1 cellular context compared by ENCODE assay signal in genomic region chr2:101658387-101658786, GRCh38.
TF ChIP-seq lines count a peak whose summit lies in the region.

No MANE protein-coding gene starts in this region.

TF ChIP-seq in K562, 482 proteins besides CTCF, POLR2A, EP300 and RAD21 (continued from another document):
- no peak for TF ChIP-seq ATF2 (CRISPR knock-in tag; IDR thresholded peaks at IDR 0.05)
- no peak for TF ChIP-seq SMAD2 (IDR thresholded peaks at IDR 0.05; ENCODE audit: low read depth, low read length)
- no peak for TF ChIP-seq MGA (IDR thresholded peaks at IDR 0.05)
- TF ChIP-seq ZC3H4 (CRISPR knock-in tag; IDR thresholded peaks at IDR 0.05; ENCODE audit: borderline replicate concordance), result no peak
- no peak for TF ChIP-seq MITF (IDR thresholded peaks at IDR 0.05)
- no peak for TF ChIP-seq CHD2 (IDR thresholded peaks at IDR 0.05; ENCODE audit: low read depth, low read length)
- no peak for TF ChIP-seq E2F6 (IDR thresholded peaks at IDR 0.05; ENCODE audit: borderline replicate concordance in 1 of 2, extremely low read depth in 1 of 2, insufficient read depth in 1 of 2, insufficient read length in 1 of 2, low read depth in 1 of 2, low read length in 1 of 2, poor library complexity in 1 of 2, severe bottlenecking in 1 of 2)
- no peak for TF ChIP-seq MTF1 (CRISPR knock-in tag; IDR thresholded peaks at IDR 0.05; ENCODE audit: borderline replicate concordance)
- no peak for TF ChIP-seq ZNF316 (IDR thresholded peaks at IDR 0.05)
- no peak for TF ChIP-seq ARID1B (IDR thresholded peaks at IDR 0.05)
- no peak for TF ChIP-seq ZNF24 (IDR thresholded peaks at IDR 0.05)
- no peak for TF ChIP-seq CUX1 (CRISPR knock-in tag; IDR thresholded peaks at IDR 0.05)
- no peak for TF ChIP-seq FOXA1 (IDR thresholded peaks at IDR 0.05; ENCODE audit: borderline replicate concordance)
TF ChIP-seq in K562: peak in this region for 0.
